28 cellular contexts compared by ENCODE assay signal in the genomic region with DNA sequence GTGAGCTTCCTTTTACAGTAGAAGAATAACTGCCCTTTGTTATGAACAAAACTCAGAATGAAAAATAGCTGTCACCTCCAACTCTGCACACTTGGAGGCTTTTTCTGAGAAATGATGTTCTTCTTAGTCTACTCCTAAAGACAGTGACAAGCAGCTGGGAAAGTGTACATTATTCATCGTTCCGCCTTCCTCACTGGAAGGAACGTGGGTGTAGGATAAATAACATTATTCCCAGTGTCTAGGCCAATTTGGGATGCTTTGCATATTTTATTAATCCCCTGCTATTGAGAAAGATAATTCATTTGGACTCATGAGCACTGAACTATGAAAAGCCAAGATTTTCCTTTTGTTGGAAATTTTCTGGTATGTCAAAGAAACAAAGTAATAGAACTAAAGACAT.
"Had no signal": no experiment of that assay in that cellular context is flagged by ENCODE, and none has a peak within 500 bp of the region (broad histone marks: within the 10 kb centered on the region; RNA-seq: fewer than 3 reads in every experiment).

No MANE protein-coding gene starts in this region.

- H3K27me3 ChIP-seq: foreskin keratinocyte, left lung, neutrophil, right lobe of liver, uterus had no signal

- H3K4me1 ChIP-seq: foreskin keratinocyte, left lung, lower lobe of right lung, right lobe of liver, uterus had no signal

- ATAC-seq: foreskin keratinocyte; left lung; lower lobe of right lung; mucosa of descending colon; natural killer cell treated with Interleukin-12 subunit alpha and Interleukin-12 subunit beta and Interleukin-15 and Interleukin-18, amount 100 ng/mL, for 72 hours; right lobe of liver; stimulated activated memory B cell treated with anti-CD40 and anti-IgM and Interleukin-4, amounts not matched to agents 10 μg/mL and 1 μg/mL and 100 μg/mL, for 72 hours; stimulated activated naive CD8-positive, alpha-beta T cell treated with anti-CD3 and anti-CD28 coated beads, Interleukin-15, amount 100 ng/mL, for 72 hours; WTC11 had no signal

- H3K9me3 ChIP-seq: left lung, lower lobe of right lung, mucosa of descending colon, neutrophil, right lobe of liver, uterus had no signal

- DNase-seq: activated CD4-positive, alpha-beta memory T cell treated with anti-CD3 and anti-CD28 coated beads, Interleukin-2, amount 10 ng/mL, durations not matched to agents 7 days and 5 days; activated CD4-positive, alpha-beta T cell treated with anti-CD3 and anti-CD28 coated beads for 1 hour; activated CD4-positive, alpha-beta T cell treated with anti-CD3 and anti-CD28 coated beads, Interleukin-2, amount 10 ng/mL, durations not matched to agents 7 days and 5 days; activated CD8-positive, alpha-beta memory T cell treated with anti-CD3 and anti-CD28 coated beads, Interleukin-2, amount 50 U/mL, for 48 hours; activated gamma-delta T cell; activated naive CD4-positive, alpha-beta T cell treated with anti-CD3 and anti-CD28 coated beads, Interleukin-2, amount 10 ng/mL, durations not matched to agents 7 days and 5 days; activated naive CD8-positive, alpha-beta T cell treated with anti-CD3 and anti-CD28 coated beads, Interleukin-2, amount 10 ng/mL, durations not matched to agents 7 days and 5 days; activated T-cell treated with anti-CD3 and anti-CD28 coated beads, Interleukin-2, amount 50 U/mL, for 24 hours; amniotic stem cell; effector CD8-positive, alpha-beta T cell; left lung; lower lobe of right lung; mesendoderm; mucosa of descending colon; right lobe of liver; stimulated activated CD4-positive, alpha-beta T cell treated with anti-CD3 and anti-CD28 coated beads, Interleukin-1b, Interleukin-23, amount 100 ng/mL, for 48 hours; stimulated activated CD4-positive, alpha-beta T cell treated with anti-CD3 and anti-CD28 coated beads, Interleukin-4, amount 100 ng/mL, for 4 hours; stimulated activated CD8-positive, alpha-beta memory T cell treated with anti-CD3 and anti-CD28 coated beads, Interleukin-4, amount 100 ng/mL, for 48 hours; stimulated activated naive CD8-positive, alpha-beta T cell treated with anti-CD3 and anti-CD28 coated beads, Interleukin-15, amount 100 ng/mL, for 72 hours; substantia nigra; T-helper 2 cell; uterus had no signal

- H3K27ac ChIP-seq: foreskin keratinocyte, left lung, lower lobe of right lung, neutrophil, right lobe of liver, skin epidermis, uterus had no signal

- H3K4me3 ChIP-seq: left lung, lower lobe of right lung, mucosa of descending colon, right lobe of liver, skin epidermis, uterus had no signal

- H3K36me3 ChIP-seq: left lung, lower lobe of right lung, neutrophil, right lobe of liver, uterus had no signal
